9 cellular contexts compared by ENCODE assay signal in genomic region chr11:692824-693414, GRCh38. TPM values are rescaled to one million over a fixed set of nuclear protein-coding genes. Genes with fewer than 3 reads are reported as not detected.
DNase-seq lines count a peak whose midpoint lies in the region; ATAC-seq and TF ChIP-seq lines count a peak whose summit lies in the region.
"Had no signal": no experiment of that assay in that cellular context is flagged by ENCODE, and none has a peak within 500 bp of the region (broad histone marks: within the 10 kb centered on the region; RNA-seq: fewer than 3 reads in every experiment).

No MANE protein-coding gene starts in this region.

- peak; percentile 13 for ATAC-seq in CD4-positive, alpha-beta T cell (ENCODE audit: poor library complexity)
- ATAC-seq in natural killer cell treated with Interleukin-12 subunit alpha and Interleukin-12 subunit beta and Interleukin-15 and Interleukin-18, amount 100 ng/mL, for 72 hours: no peak
- no peak for ATAC-seq in HG02763 (IDR thresholded peaks at IDR 0.05; ENCODE audit: unreplicated experiment)
- ATAC-seq: left colon had no signal

- H3K27ac Mint-ChIP-seq in CD4-positive, alpha-beta T cell: peak overlapping the region; percentile 96
- H3K27ac Mint-ChIP-seq in natural killer cell treated with Interleukin-12 subunit alpha and Interleukin-12 subunit beta and Interleukin-15 and Interleukin-18, amount 100 ng/mL, for 72 hours: peak overlapping the region; percentile 84 to 87

- H3K9me3 ChIP-seq in CD4-positive, alpha-beta T cell (ENCODE audit: control insufficient read depth, low read length): no peaks in the 10 kb centered on the region

- no peaks in the 10 kb centered on the region for H3K9me3 Mint-ChIP-seq in CD4-positive, alpha-beta T cell
- H3K9me3 Mint-ChIP-seq in natural killer cell treated with Interleukin-12 subunit alpha and Interleukin-12 subunit beta and Interleukin-15 and Interleukin-18, amount 100 ng/mL, for 72 hours: no peaks in the 10 kb centered on the region

- no peak for TF ChIP-seq CTCF in CD4-positive, alpha-beta T cell (IDR thresholded peaks at IDR 0.05)
- TF ChIP-seq CTCF in NB4 (IDR thresholded peaks at IDR 0.05; ENCODE audit: low read depth, low read length) (no peak), brain microvascular endothelial cell (IDR thresholded peaks at IDR 0.05; ENCODE audit: low read depth, low read length, missing control alignments) (no peak), GM13976 (IDR thresholded peaks at IDR 0.05; ENCODE audit: borderline replicate concordance, control extremely low read depth, extremely low read depth, insufficient read depth, missing control alignments) (no peak)

- H3K27me3 Mint-ChIP-seq in CD4-positive, alpha-beta T cell: no peaks in the 10 kb centered on the region
- H3K27me3 Mint-ChIP-seq in natural killer cell treated with Interleukin-12 subunit alpha and Interleukin-12 subunit beta and Interleukin-15 and Interleukin-18, amount 100 ng/mL, for 72 hours: no peaks in the 10 kb centered on the region

- in situ Hi-C loops in brain microvascular endothelial cell (cut with HindIII; ENCODE audit: low pct_ligation_motif_present, low sequenced_read_pairs): no loop called here
- in situ Hi-C loops in GM13976 (cut with MboI; ENCODE audit: low sequenced_read_pairs, unreplicated experiment): no loop called here

- H3K36me3 ChIP-seq in brain microvascular endothelial cell (replicated peaks): peaks cover 10% of the 10 kb centered on the region

- no peak for TF ChIP-seq POLR2A in NB4 (IDR thresholded peaks at IDR 0.05; ENCODE audit: extremely low read depth, insufficient read length)

- no peaks in the 10 kb centered on the region for H3K27me3 ChIP-seq in CD4-positive, alpha-beta T cell (ENCODE audit: control insufficient read depth, insufficient read depth, low read length)
- no peaks in the 10 kb centered on the region for H3K27me3 ChIP-seq in brain microvascular endothelial cell (replicated peaks)

- peaks cover 51% of the 10 kb centered on the region for H3K4me1 Mint-ChIP-seq in CD4-positive, alpha-beta T cell (ENCODE audit: low read depth)
- peaks cover 23 to 30% of the 10 kb centered on the region in 2 donors for H3K4me1 Mint-ChIP-seq in natural killer cell treated with Interleukin-12 subunit alpha and Interleukin-12 subunit beta and Interleukin-15 and Interleukin-18, amount 100 ng/mL, for 72 hours (ENCODE audit: low read depth in 2 of 2)

- H3K4me3 Mint-ChIP-seq in CD4-positive, alpha-beta T cell: peak overlapping the region; percentile 89
- peak overlapping the region; percentile 87 for H3K4me3 Mint-ChIP-seq in natural killer cell treated with Interleukin-12 subunit alpha and Interleukin-12 subunit beta and Interleukin-15 and Interleukin-18, amount 100 ng/mL, for 72 hours

- DNase-seq in CD4-positive, alpha-beta T cell: peak in 5 of 10 experiments; percentile 9 to 85 (median 54)
- DNase-seq in NB4 (ENCODE audit: low read depth): no peak
- no peak for DNase-seq in brain microvascular endothelial cell
- no peak for DNase-seq in natural killer cell treated with Interleukin-12 subunit alpha and Interleukin-12 subunit beta and Interleukin-15 and Interleukin-18, amount 100 ng/mL, for 72 hours (ENCODE audit: low spot score)
- DNase-seq in GM13976 (ENCODE audit: low spot score): no peak
- DNase-seq in NCI-H82 treated with DMSO at 0.1 percent for 48 hours (lab: John Stamatoyannopoulos, UW; ENCODE audit: unreplicated experiment): no peak
- DNase-seq in Ammon's horn (ENCODE audit: low spot score): no peak

- peaks cover 34% of the 10 kb centered on the region for H3K36me3 Mint-ChIP-seq in CD4-positive, alpha-beta T cell (ENCODE audit: low read depth)
- H3K36me3 Mint-ChIP-seq in natural killer cell treated with Interleukin-12 subunit alpha and Interleukin-12 subunit beta and Interleukin-15 and Interleukin-18, amount 100 ng/mL, for 72 hours: no peaks in the 10 kb centered on the region

- POLR2A ChIA-PET in CD4-positive, alpha-beta T cell (lab: Charles Lee): no interaction called here

- peak overlapping the region; percentile 60 for H3K27ac ChIP-seq in CD4-positive, alpha-beta T cell (ENCODE audit: low read depth, low read length)
- no peak overlapping the region for H3K27ac ChIP-seq in brain microvascular endothelial cell

- H3K4me3 ChIP-seq in NB4 (ENCODE audit: low read depth, low read length): peak overlapping the region; percentile 64
- peak overlapping the region; percentile 77 for H3K4me3 ChIP-seq in brain microvascular endothelial cell (ENCODE audit: low read depth, low read length)

- CTCF ChIA-PET in CD4-positive, alpha-beta T cell (lab: Charles Lee): interaction anchor here (0.6 to 1.2 kb wide), 2 partner anchors 117 to 138 kb away, joined by 3 to 6 read pairs; partner anchors contain the start of gene RPLP2

- intact Hi-C loops in CD4-positive, alpha-beta T cell (cut with DNase I, micrococcal nuclease): loop anchor here (5.0 to 10.0 kb wide), 3 partner anchors 34 to 128 kb away; partner anchors contain the start of genes LMNTD2 (in 1 of the 2) and RASSF7 (in 1 of the 2)

RNA-seq across cellular contexts. Expression of gene DEAF1, which starts 2.1 kb away (rescaled TPM):
- 10 to 100 TPM; 68.4 to 79.6 TPM for total RNA-seq in CD4-positive, alpha-beta T cell
- 10 to 100 TPM; 23.2 to 83.6 TPM for total RNA-seq in natural killer cell treated with Interleukin-12 subunit alpha and Interleukin-12 subunit beta and Interleukin-15 and Interleukin-18, amount 100 ng/mL, for 72 hours

RNA-seq across cellular contexts. Expression of gene TMEM80, which starts 2.7 kb away (rescaled TPM):
- 10 to 100 TPM; 21.0 to 22.0 TPM for total RNA-seq in CD4-positive, alpha-beta T cell
- 10 to 100 TPM; 15.3 to 20.3 TPM for total RNA-seq in natural killer cell treated with Interleukin-12 subunit alpha and Interleukin-12 subunit beta and Interleukin-15 and Interleukin-18, amount 100 ng/mL, for 72 hours

RNA-seq across cellular contexts. Expression of gene EPS8L2, which starts 13.1 kb away (rescaled TPM):
- total RNA-seq in CD4-positive, alpha-beta T cell: 1 to 10 TPM; 3.5 to 4.0 TPM
- total RNA-seq in natural killer cell treated with Interleukin-12 subunit alpha and Interleukin-12 subunit beta and Interleukin-15 and Interleukin-18, amount 100 ng/mL, for 72 hours: 10 to 100 TPM in 1 of 2 donors, 1 to 10 TPM in 1; 2.9 to 13.0 TPM

RNA-seq across cellular contexts. Expression of gene TALDO1, which starts 54.3 kb away (rescaled TPM):
- total RNA-seq in CD4-positive, alpha-beta T cell: 10 to 100 TPM; 26.2 to 27.7 TPM
- 100 to 1,000 TPM; 201 to 242 TPM for total RNA-seq in natural killer cell treated with Interleukin-12 subunit alpha and Interleukin-12 subunit beta and Interleukin-15 and Interleukin-18, amount 100 ng/mL, for 72 hours

RNA-seq across cellular contexts. Expression of gene DRD4, which starts 55.9 kb away (rescaled TPM):
- total RNA-seq in CD4-positive, alpha-beta T cell: under 1 TPM; 0.70 to 0.82 TPM
- 1 to 10 TPM in 1 of 2 donors, under 1 TPM in 1; 0.48 to 1.3 TPM for total RNA-seq in natural killer cell treated with Interleukin-12 subunit alpha and Interleukin-12 subunit beta and Interleukin-15 and Interleukin-18, amount 100 ng/mL, for 72 hours
